ENCODE assay signal across 1 cellular context in genomic region chr1:26692211-26692792, GRCh38.
TF ChIP-seq lines count a peak whose summit lies in the region.

No MANE protein-coding gene starts in this region.

TF ChIP-seq in K562, 482 proteins besides CTCF, POLR2A, EP300 and RAD21 (continued from another document and continues in another):
- TF ChIP-seq THAP7 (CRISPR knock-in tag; IDR thresholded peaks at IDR 0.05) (no peak), CREB3 (tag; conservative IDR thresholded peaks at IDR 0.05; ENCODE audit: low read depth) (no peak; the same call in 1 of the 2 replicates), ZNF41 (CRISPR knock-in tag; conservative IDR thresholded peaks at IDR 0.05) (0 out of 2 replicates have a peak, but pooled peaks have one; percentile 9), CBFA2T3 (IDR thresholded peaks at IDR 0.05) (no peak), MCM3 (IDR thresholded peaks at IDR 0.05) (no peak), MEF2A (IDR thresholded peaks at IDR 0.05; ENCODE audit: control insufficient read depth, low read depth, low read length) (no peak), FOS (IDR thresholded peaks at IDR 0.05; ENCODE audit: extremely low read depth, insufficient read length) (no peak), ZNF589 (CRISPR knock-in tag; IDR thresholded peaks at IDR 0.05; ENCODE audit: low read depth) (0 out of 2 replicates have a peak, but pooled peaks have one; percentile 8), JUNB (CRISPR knock-in tag; conservative IDR thresholded peaks at IDR 0.05) (no peak), ARID2 (IDR thresholded peaks at IDR 0.05) (no peak), ZNF224 (CRISPR knock-in tag; IDR thresholded peaks at IDR 0.05) (no peak), MBD2 (IDR thresholded peaks at IDR 0.05; ENCODE audit: borderline replicate concordance, low read depth) (no peak), OTX1 (CRISPR knock-in tag; IDR thresholded peaks at IDR 0.05) (no peak), PHF8 (IDR thresholded peaks at IDR 0.05; ENCODE audit: borderline replicate concordance, low read length) (peak; percentile 62; the same call in 1 of the 2 replicates), HDAC3 (IDR thresholded peaks at IDR 0.05; ENCODE audit: borderline replicate concordance, partially characterized antibody) (peak; percentile 99), ZBTB17 (CRISPR knock-in tag; IDR thresholded peaks at IDR 0.05) (no peak), TFAM (CRISPR knock-in tag; conservative IDR thresholded peaks at IDR 0.05) (no peak), STAT5B (CRISPR knock-in tag; IDR thresholded peaks at IDR 0.05) (no peak), SMAD2 (IDR thresholded peaks at IDR 0.05; ENCODE audit: low read depth, low read length) (no peak), BRD9 (IDR thresholded peaks at IDR 0.05; ENCODE audit: low read depth, partially characterized antibody) (peak; percentile 98), ZNF76 (CRISPR knock-in tag; IDR thresholded peaks at IDR 0.05; ENCODE audit: borderline replicate concordance) (no peak), ZNF217 (CRISPR knock-in tag; IDR thresholded peaks at IDR 0.05) (no peak), SIN3B (IDR thresholded peaks at IDR 0.05; ENCODE audit: low read depth) (no peak), TAF1 (IDR thresholded peaks at IDR 0.05; ENCODE audit: control insufficient read depth, extremely low read depth, insufficient read depth, low read length, severe bottlenecking) (peak; percentile 86), EHMT2 (IDR thresholded peaks at IDR 0.05) (no peak), MIER1 (IDR thresholded peaks at IDR 0.05; ENCODE audit: low read depth) (no peak), ZSCAN29 (IDR thresholded peaks at IDR 0.05) (peak; percentile 90), LEF1 (IDR thresholded peaks at IDR 0.05) (peak; percentile 84), PTRF (tag; IDR thresholded peaks at IDR 0.05) (no peak), SAP30 (IDR thresholded peaks at IDR 0.05; ENCODE audit: borderline replicate concordance, insufficient read depth, low read depth, low read length, poor library complexity, severe bottlenecking) (no peak), TARDBP (IDR thresholded peaks at IDR 0.05) (peak; percentile 88), MAX (CRISPR knock-in tag; IDR thresholded peaks at IDR 0.05) (no peak), CREB5 (CRISPR knock-in tag; IDR thresholded peaks at IDR 0.05) (no peak), MXI1 (IDR thresholded peaks at IDR 0.05; ENCODE audit: low read depth, low read length) (no peak), ZNF764 (CRISPR knock-in tag; IDR thresholded peaks at IDR 0.05; ENCODE audit: low read depth) (no peak), KDM1A (IDR thresholded peaks at IDR 0.05) (no peak), RB1 (IDR thresholded peaks at IDR 0.05; ENCODE audit: low read depth) (peak; percentile 73), DNMT1 (IDR thresholded peaks at IDR 0.05) (no peak), KLF6 (CRISPR knock-in tag; IDR thresholded peaks at IDR 0.05; ENCODE audit: borderline replicate concordance) (no peak), SRSF3 (IDR thresholded peaks at IDR 0.05; ENCODE audit: insufficient read depth, low read length) (no peak), GTF2F1 (IDR thresholded peaks at IDR 0.05; ENCODE audit: low read depth, low read length) (peak; percentile 74), GABPB1 (CRISPR knock-in tag; IDR thresholded peaks at IDR 0.05) (0 out of 2 replicates have a peak, but pooled peaks have one; percentile 30), TEAD4 (IDR thresholded peaks at IDR 0.05; ENCODE audit: low read length) (peak; percentile 72), TEAD4 (CRISPR knock-in tag; IDR thresholded peaks at IDR 0.05; ENCODE audit: borderline replicate concordance) (no peak), PML (IDR thresholded peaks at IDR 0.05; ENCODE audit: low read length) (no peak; the same call in none of the 2 replicates), ATF2 (CRISPR knock-in tag; IDR thresholded peaks at IDR 0.05) (no peak), ARHGAP35 (IDR thresholded peaks at IDR 0.05; ENCODE audit: partially characterized antibody) (no peak)
- TF ChIP-seq, protein P1, sequence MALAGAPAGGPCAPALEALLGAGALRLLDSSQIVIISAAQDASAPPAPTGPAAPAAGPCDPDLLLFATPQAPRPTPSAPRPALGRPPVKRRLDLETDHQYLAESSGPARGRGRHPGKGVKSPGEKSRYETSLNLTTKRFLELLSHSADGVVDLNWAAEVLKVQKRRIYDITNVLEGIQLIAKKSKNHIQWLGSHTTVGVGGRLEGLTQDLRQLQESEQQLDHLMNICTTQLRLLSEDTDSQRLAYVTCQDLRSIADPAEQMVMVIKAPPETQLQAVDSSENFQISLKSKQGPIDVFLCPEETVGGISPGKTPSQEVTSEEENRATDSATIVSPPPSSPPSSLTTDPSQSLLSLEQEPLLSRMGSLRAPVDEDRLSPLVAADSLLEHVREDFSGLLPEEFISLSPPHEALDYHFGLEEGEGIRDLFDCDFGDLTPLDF (CRISPR knock-in tag; IDR thresholded peaks at IDR 0.05), result peak; percentile 86
- TF ChIP-seq, protein P2, sequence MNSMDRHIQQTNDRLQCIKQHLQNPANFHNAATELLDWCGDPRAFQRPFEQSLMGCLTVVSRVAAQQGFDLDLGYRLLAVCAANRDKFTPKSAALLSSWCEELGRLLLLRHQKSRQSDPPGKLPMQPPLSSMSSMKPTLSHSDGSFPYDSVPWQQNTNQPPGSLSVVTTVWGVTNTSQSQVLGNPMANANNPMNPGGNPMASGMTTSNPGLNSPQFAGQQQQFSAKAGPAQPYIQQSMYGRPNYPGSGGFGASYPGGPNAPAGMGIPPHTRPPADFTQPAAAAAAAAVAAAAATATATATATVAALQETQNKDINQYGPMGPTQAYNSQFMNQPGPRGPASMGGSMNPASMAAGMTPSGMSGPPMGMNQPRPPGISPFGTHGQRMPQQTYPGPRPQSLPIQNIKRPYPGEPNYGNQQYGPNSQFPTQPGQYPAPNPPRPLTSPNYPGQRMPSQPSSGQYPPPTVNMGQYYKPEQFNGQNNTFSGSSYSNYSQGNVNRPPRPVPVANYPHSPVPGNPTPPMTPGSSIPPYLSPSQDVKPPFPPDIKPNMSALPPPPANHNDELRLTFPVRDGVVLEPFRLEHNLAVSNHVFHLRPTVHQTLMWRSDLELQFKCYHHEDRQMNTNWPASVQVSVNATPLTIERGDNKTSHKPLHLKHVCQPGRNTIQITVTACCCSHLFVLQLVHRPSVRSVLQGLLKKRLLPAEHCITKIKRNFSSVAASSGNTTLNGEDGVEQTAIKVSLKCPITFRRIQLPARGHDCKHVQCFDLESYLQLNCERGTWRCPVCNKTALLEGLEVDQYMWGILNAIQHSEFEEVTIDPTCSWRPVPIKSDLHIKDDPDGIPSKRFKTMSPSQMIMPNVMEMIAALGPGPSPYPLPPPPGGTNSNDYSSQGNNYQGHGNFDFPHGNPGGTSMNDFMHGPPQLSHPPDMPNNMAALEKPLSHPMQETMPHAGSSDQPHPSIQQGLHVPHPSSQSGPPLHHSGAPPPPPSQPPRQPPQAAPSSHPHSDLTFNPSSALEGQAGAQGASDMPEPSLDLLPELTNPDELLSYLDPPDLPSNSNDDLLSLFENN (IDR thresholded peaks at IDR 0.05; ENCODE audit: low read depth in 2 of 2, low read length in 2 of 2), result peak in 1 of 2 experiments; percentile 68; a peak in 1 of 4 replicates
- TF ChIP-seq, protein P3, sequence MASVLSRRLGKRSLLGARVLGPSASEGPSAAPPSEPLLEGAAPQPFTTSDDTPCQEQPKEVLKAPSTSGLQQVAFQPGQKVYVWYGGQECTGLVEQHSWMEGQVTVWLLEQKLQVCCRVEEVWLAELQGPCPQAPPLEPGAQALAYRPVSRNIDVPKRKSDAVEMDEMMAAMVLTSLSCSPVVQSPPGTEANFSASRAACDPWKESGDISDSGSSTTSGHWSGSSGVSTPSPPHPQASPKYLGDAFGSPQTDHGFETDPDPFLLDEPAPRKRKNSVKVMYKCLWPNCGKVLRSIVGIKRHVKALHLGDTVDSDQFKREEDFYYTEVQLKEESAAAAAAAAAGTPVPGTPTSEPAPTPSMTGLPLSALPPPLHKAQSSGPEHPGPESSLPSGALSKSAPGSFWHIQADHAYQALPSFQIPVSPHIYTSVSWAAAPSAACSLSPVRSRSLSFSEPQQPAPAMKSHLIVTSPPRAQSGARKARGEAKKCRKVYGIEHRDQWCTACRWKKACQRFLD (CRISPR knock-in tag; IDR thresholded peaks at IDR 0.05), result peak; percentile 89
- TF ChIP-seq, protein P4, sequence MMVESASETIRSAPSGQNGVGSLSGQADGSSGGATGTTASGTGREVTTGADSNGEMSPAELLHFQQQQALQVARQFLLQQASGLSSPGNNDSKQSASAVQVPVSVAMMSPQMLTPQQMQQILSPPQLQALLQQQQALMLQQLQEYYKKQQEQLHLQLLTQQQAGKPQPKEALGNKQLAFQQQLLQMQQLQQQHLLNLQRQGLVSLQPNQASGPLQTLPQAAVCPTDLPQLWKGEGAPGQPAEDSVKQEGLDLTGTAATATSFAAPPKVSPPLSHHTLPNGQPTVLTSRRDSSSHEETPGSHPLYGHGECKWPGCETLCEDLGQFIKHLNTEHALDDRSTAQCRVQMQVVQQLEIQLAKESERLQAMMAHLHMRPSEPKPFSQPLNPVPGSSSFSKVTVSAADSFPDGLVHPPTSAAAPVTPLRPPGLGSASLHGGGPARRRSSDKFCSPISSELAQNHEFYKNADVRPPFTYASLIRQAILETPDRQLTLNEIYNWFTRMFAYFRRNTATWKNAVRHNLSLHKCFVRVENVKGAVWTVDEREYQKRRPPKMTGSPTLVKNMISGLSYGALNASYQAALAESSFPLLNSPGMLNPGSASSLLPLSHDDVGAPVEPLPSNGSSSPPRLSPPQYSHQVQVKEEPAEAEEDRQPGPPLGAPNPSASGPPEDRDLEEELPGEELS (CRISPR knock-in tag; IDR thresholded peaks at IDR 0.05; ENCODE audit: borderline replicate concordance), result no peak
- TF ChIP-seq, protein P5, sequence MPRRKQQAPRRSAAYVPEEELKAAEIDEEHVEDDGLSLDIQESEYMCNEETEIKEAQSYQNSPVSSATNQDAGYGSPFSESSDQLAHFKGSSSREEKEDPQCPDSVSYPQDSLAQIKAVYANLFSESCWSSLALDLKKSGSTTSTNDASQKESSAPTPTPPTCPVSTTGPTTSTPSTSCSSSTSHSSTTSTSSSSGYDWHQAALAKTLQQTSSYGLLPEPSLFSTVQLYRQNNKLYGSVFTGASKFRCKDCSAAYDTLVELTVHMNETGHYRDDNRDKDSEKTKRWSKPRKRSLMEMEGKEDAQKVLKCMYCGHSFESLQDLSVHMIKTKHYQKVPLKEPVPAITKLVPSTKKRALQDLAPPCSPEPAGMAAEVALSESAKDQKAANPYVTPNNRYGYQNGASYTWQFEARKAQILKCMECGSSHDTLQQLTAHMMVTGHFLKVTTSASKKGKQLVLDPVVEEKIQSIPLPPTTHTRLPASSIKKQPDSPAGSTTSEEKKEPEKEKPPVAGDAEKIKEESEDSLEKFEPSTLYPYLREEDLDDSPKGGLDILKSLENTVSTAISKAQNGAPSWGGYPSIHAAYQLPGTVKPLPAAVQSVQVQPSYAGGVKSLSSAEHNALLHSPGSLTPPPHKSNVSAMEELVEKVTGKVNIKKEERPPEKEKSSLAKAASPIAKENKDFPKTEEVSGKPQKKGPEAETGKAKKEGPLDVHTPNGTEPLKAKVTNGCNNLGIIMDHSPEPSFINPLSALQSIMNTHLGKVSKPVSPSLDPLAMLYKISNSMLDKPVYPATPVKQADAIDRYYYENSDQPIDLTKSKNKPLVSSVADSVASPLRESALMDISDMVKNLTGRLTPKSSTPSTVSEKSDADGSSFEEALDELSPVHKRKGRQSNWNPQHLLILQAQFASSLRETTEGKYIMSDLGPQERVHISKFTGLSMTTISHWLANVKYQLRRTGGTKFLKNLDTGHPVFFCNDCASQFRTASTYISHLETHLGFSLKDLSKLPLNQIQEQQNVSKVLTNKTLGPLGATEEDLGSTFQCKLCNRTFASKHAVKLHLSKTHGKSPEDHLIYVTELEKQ (CRISPR knock-in tag; IDR thresholded peaks at IDR 0.05), result no peak
